8 cellular contexts compared by ENCODE assay signal in genomic region chr15:58119016-58119415, GRCh38. TPM values are rescaled to one million over a fixed set of nuclear protein-coding genes. Genes with fewer than 3 reads are reported as not detected.
"Had no signal": no experiment of that assay in that cellular context is flagged by ENCODE, and none has a peak within 500 bp of the region (broad histone marks: within the 10 kb centered on the region; RNA-seq: fewer than 3 reads in every experiment).

No MANE protein-coding gene starts in this region.

- H3K4me1 Mint-ChIP-seq: IgD-negative memory B cell had no signal

- H3K36me3 Mint-ChIP-seq: IgD-negative memory B cell had no signal

- ATAC-seq: GM23338 had no signal

- DNase-seq: H7, HCEC 1CT, KG1 had no signal

- H2AFZ ChIP-seq: GM23338 had no signal

- H3K4me3 Mint-ChIP-seq: GM23338, IgD-negative memory B cell had no signal

- FAIRE-seq: HTR-8/SVneo had no signal

- H3K27ac Mint-ChIP-seq: GM23338, IgD-negative memory B cell had no signal

- H3K4me3 ChIP-seq: GM23338 had no signal

RNA-seq across cellular contexts. Expression of gene AQP9, which starts 19.2 kb away (rescaled TPM):
- total RNA-seq: GM23338, H4, H7, HT-29 had no signal
- polyA plus RNA-seq: GM23338, IgD-negative memory B cell had no signal

RNA-seq across cellular contexts. Expression of gene ALDH1A2, which starts 53.5 kb away (rescaled TPM):
- total RNA-seq: H4 had no signal
- polyA plus RNA-seq: GM23338, IgD-negative memory B cell had no signal
